Comparison of ENCODE assay signal across 17 cellular contexts in the genomic region with DNA sequence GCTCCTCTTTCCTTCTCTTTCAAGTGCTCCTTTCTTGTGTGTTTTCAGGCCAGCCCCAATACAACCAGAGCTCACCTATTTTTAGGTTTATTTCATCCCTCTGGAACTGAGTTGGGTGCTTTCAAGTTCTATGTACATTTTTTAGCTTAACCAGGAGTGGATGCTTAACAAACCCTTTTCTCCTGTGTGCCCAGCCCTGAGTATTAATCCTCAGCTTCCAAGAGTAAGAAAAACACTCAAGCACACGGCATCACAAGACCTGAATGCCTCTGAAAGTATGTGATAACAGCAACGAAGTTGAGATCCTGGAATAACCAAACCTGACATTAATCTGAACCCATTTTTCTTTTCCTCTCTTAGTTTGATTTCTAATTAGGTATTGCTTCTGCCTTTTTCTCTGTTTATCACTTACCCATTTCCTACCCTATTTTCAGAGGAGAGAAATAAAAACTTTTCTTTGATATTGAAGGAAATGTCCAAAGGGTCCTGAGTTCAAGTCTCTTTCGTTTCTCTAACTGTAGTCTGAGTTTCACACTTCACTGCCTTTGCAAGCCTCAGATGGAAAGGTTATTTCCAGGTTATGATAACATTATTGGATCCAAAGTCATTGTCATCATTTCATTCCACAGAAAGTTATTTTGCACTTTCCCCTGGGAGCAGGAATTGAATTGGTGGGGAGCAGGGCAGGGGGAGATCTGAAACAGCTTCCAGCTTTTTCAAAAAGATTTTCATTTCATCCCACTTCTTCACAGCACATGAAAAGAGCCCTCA. TPM values are rescaled to one million over a fixed set of nuclear protein-coding genes. Genes with fewer than 3 reads are reported as not detected.
DNase-seq lines count a peak whose midpoint lies in the region; ATAC-seq, FAIRE-seq and TF ChIP-seq lines count a peak whose summit lies in the region.
"Had no signal": no experiment of that assay in that cellular context is flagged by ENCODE, and none has a peak within 500 bp of the region (broad histone marks: within the 10 kb centered on the region; RNA-seq: fewer than 3 reads in every experiment).

No MANE protein-coding gene starts in this region.

- peak overlapping the region; percentile 77 for H3K27ac Mint-ChIP-seq in astrocyte (ENCODE audit: unreplicated experiment)
- H3K27ac Mint-ChIP-seq: activated naive CD4-positive, alpha-beta T cell treated with anti-CD3 and anti-CD28 coated beads for 36 hours had no signal

- ATAC-seq in GM21576 (IDR thresholded peaks at IDR 0.05; ENCODE audit: unreplicated experiment) (no peak), gastrocnemius medialis (no peak)
- ATAC-seq: left cardiac atrium, psoas muscle had no signal

- CTCF ChIA-PET in AG04450 (lab: Charles Lee), result interaction anchor here (1.0 kb wide), 1 partner anchor 55 kb away, joined by 3 read pairs; no protein-coding TSS in a partner anchor

- H3K36me3 ChIP-seq in astrocyte (ENCODE audit: insufficient read depth, low read length) (no peaks in the 10 kb centered on the region), gastrocnemius medialis (no peaks in the 10 kb centered on the region), transverse colon (no peaks in the 10 kb centered on the region)

- DNase-seq in AG04450 (ENCODE audit: low read depth, low spot score) (no peak), H54 (ENCODE audit: insufficient read length, low spot score) (no peak), astrocyte (ENCODE audit: low read depth) (peak; percentile 47), kidney tubule cell (ENCODE audit: low spot score) (peak; percentile 66), retina (no peak), gastrocnemius medialis (no peak), transverse colon (no peak)
- DNase-seq: activated CD8-positive, alpha-beta memory T cell treated with anti-CD3 and anti-CD28 coated beads for 24 hours; head of caudate nucleus; Kasumi-1; left cardiac atrium; NCI-H187; psoas muscle had no signal

- POLR2A ChIA-PET in AG04450 (lab: Yijun Ruan, JAX), result interaction anchor here (1.4 to 2.0 kb wide), 3 partner anchors 12 to 16 kb away, joined by 6 to 9 read pairs (median 7); a partner anchor contains a TSS

- no peaks in the 10 kb centered on the region for H3K27me3 Mint-ChIP-seq in astrocyte (ENCODE audit: low read depth, unreplicated experiment)
- H3K27me3 Mint-ChIP-seq: central memory CD8-positive, alpha-beta T cell had no signal

- WGBS in transverse colon (ENCODE audit: low coverage in 1 of 2), 2 donors, result 57 to 68% methylated on average over 3 of the region's 3 CpGs

- no peaks in the 10 kb centered on the region for H3K27me3 ChIP-seq in AG04450 (ENCODE audit: control insufficient read depth, insufficient read depth, low read length)
- H3K27me3 ChIP-seq in astrocyte (ENCODE audit: insufficient read depth, low read length), result no peaks in the 10 kb centered on the region
- no peaks in the 10 kb centered on the region for H3K27me3 ChIP-seq in gastrocnemius medialis
- no peaks in the 10 kb centered on the region for H3K27me3 ChIP-seq in transverse colon

- H3K4me2 ChIP-seq in astrocyte (ENCODE audit: low read length), result peak overlapping the region; percentile 75

- peak overlapping the region; percentile 51 for H2AFZ ChIP-seq in astrocyte (ENCODE audit: low read depth, low read length)

- TF ChIP-seq POLR2A in H54 (IDR thresholded peaks at IDR 0.05; ENCODE audit: low read depth, low read length) (no peak), gastrocnemius medialis (IDR thresholded peaks at IDR 0.05) (no peak), transverse colon (IDR thresholded peaks at IDR 0.05) (no peak)

- peaks cover 13% of the 10 kb centered on the region for H3K4me1 Mint-ChIP-seq in astrocyte (ENCODE audit: low read depth, unreplicated experiment)
- H3K4me1 Mint-ChIP-seq: central memory CD8-positive, alpha-beta T cell had no signal

- intact Hi-C loops in gastrocnemius medialis (cut with DNase I; ENCODE audit: low total_unique reads) (no loop called here), transverse colon (cut with DNase I; ENCODE audit: low total_unique reads) (no loop called here)

- H3K27ac ChIP-seq in AG04450 (ENCODE audit: low read depth, low read length), result peak overlapping the region; percentile 100
- H3K27ac ChIP-seq in astrocyte (ENCODE audit: low read depth, low read length), result peak overlapping the region; percentile 97
- H3K27ac ChIP-seq in gastrocnemius medialis, result no peak overlapping the region
- H3K27ac ChIP-seq in transverse colon, result no peak overlapping the region
- H3K27ac ChIP-seq: psoas muscle had no signal

- peak overlapping the region; percentile 13 for H3K4me3 Mint-ChIP-seq in astrocyte (ENCODE audit: unreplicated experiment)
- H3K4me3 Mint-ChIP-seq: activated naive CD4-positive, alpha-beta T cell treated with anti-CD3 and anti-CD28 coated beads for 36 hours; central memory CD8-positive, alpha-beta T cell had no signal

- no peaks in the 10 kb centered on the region for H4K20me1 ChIP-seq in astrocyte (ENCODE audit: insufficient read depth, low read length)

- FAIRE-seq in H54 (lab: Jason Lieb, UNC) (peak; percentile 27), astrocyte (lab: Jason Lieb, UNC) (peak; percentile 50)
- FAIRE-seq: endometrium had no signal

- TF ChIP-seq CTCF in AG04450 (IDR thresholded peaks at IDR 0.05; ENCODE audit: low read depth, low read length) (no peak), astrocyte (IDR thresholded peaks at IDR 0.05; ENCODE audit: insufficient read depth, low read depth, low read length) (no peak), gastrocnemius medialis (IDR thresholded peaks at IDR 0.05 in 4 of 5, conservative IDR thresholded peaks at IDR 0.05 in 1 of 5) (no peak), transverse colon (IDR thresholded peaks at IDR 0.05) (no peak)

- H3K9me3 Mint-ChIP-seq in astrocyte (ENCODE audit: unreplicated experiment), result no peaks in the 10 kb centered on the region
- H3K9me3 Mint-ChIP-seq: activated naive CD4-positive, alpha-beta T cell treated with anti-CD3 and anti-CD28 coated beads for 36 hours; central memory CD8-positive, alpha-beta T cell had no signal

- no peaks in the 10 kb centered on the region for H3K79me2 ChIP-seq in astrocyte (ENCODE audit: insufficient read depth, low read length)

- H3K4me3 ChIP-seq in AG04450 (ENCODE audit: low read depth, low read length) (no peak overlapping the region), astrocyte (ENCODE audit: insufficient read depth, low read depth, low read length) (no peak overlapping the region), gastrocnemius medialis (no peak overlapping the region), transverse colon (no peak overlapping the region)
- H3K4me3 ChIP-seq: psoas muscle had no signal

- H3K36me3 Mint-ChIP-seq in astrocyte (ENCODE audit: low read depth, unreplicated experiment), result no peaks in the 10 kb centered on the region

- in situ Hi-C loops in gastrocnemius medialis (cut with MboI; ENCODE audit: low sequenced_read_pairs in 4 of 4) (no loop called here), transverse colon (cut with MboI; ENCODE audit: low pct_ligation_motif_present in 1 of 4, low pct_unique_long_range_greater_than_20kb in 1 of 4, low sequenced_read_pairs in 3 of 4) (no loop called here)

- H3K4me1 ChIP-seq in astrocyte (ENCODE audit: insufficient read depth, low read length) (peaks cover 19% of the 10 kb centered on the region), gastrocnemius medialis (no peaks in the 10 kb centered on the region), transverse colon (peaks cover 0 to 14% (median 0%) of the 10 kb centered on the region in 4 donors)
- H3K4me1 ChIP-seq: psoas muscle had no signal

- peak overlapping the region; percentile 80 for H3K9ac ChIP-seq in astrocyte (ENCODE audit: low read length)

- H3K9me3 ChIP-seq in AG04450 (ENCODE audit: control insufficient read depth, insufficient read depth, low read length), result no peaks in the 10 kb centered on the region
- H3K9me3 ChIP-seq in astrocyte (ENCODE audit: insufficient read depth, low read depth, low read length), result no peaks in the 10 kb centered on the region
- no peaks in the 10 kb centered on the region for H3K9me3 ChIP-seq in gastrocnemius medialis
- no peaks in the 10 kb centered on the region for H3K9me3 ChIP-seq in transverse colon
- H3K9me3 ChIP-seq: psoas muscle had no signal

- TF ChIP-seq EP300 in transverse colon (IDR thresholded peaks at IDR 0.05; ENCODE audit: low read depth), result no peak

RNA-seq across cellular contexts. Expression of a gene that starts 11.9 kb away (rescaled TPM):
- 49.8 and 55.0 TPM in 2 replicates for polyA plus RNA-seq in AG04450 (2011; rRNA removed)
- polyA minus RNA-seq in AG04450 (2011; rRNA and poly(A)+ RNA removed), result 45.3 and 53.8 TPM in 2 replicates
- total RNA-seq in astrocyte (2.2 and 3.1 TPM in 2 replicates), gastrocnemius medialis (under 1 TPM in 1 of 4 donors, not detected in 3; 0.07 TPM), transverse colon (10 to 100 TPM in 3 of 4 donors, 1 to 10 TPM in 1; 7.5 to 34.0 (median 14.0) TPM)
- total RNA-seq: activated naive CD4-positive, alpha-beta T cell treated with anti-CD3 and anti-CD28 coated beads for 36 hours had no signal

Comparison
In these comparisons a context has a peak if more than half of its experiments do, and no peak if none do; other contexts are left out.
1. DNase-seq: peak in astrocyte (single experiment) and kidney tubule cell (single experiment); none in AG04450 (single experiment), H54 (single experiment), retina (single experiment), gastrocnemius medialis (0 of 2) and transverse colon (single experiment).
2. H3K27ac ChIP-seq: peak in AG04450 (single experiment) and astrocyte (single experiment); none in gastrocnemius medialis (0 of 4) and transverse colon (0 of 4).